18 cellular contexts compared by ENCODE assay signal in genomic region chr11:33697997-33698396, GRCh38. TPM values are rescaled to one million over a fixed set of nuclear protein-coding genes. Genes with fewer than 3 reads are reported as not detected.
A peak's percentile ranks its signal among the peaks of the same experiment; 100 is the strongest.
DNase-seq lines count a peak whose midpoint lies in the region; ATAC-seq, FAIRE-seq and TF ChIP-seq lines count a peak whose summit lies in the region.
"Had no signal": no experiment of that assay in that cellular context is flagged by ENCODE, and none has a peak within 500 bp of the region (broad histone marks: within the 10 kb centered on the region; RNA-seq: fewer than 3 reads in every experiment).

No MANE protein-coding gene starts in this region.

- peaks cover 53% of the 10 kb centered on the region for H3K4me1 ChIP-seq in A549
- peaks cover 91% of the 10 kb centered on the region for H3K4me1 ChIP-seq in Panc1 (ENCODE audit: control insufficient read depth, insufficient read depth, low read length)
- peaks cover 17% of the 10 kb centered on the region for H3K4me1 ChIP-seq in ovary (ENCODE audit: insufficient read depth)

- intact Hi-C loops in Panc1 (cut with micrococcal nuclease; ENCODE audit: unreplicated experiment) = no loop called here
- intact Hi-C loops in ovary (cut with DNase I) = no loop called here

- H3K4me3 Mint-ChIP-seq in endothelial cell (ENCODE audit: unreplicated experiment) = peak overlapping the region; percentile 28
- peak overlapping the region; percentile 52 for H3K4me3 Mint-ChIP-seq in neural crest cell
- no peak overlapping the region for H3K4me3 Mint-ChIP-seq in natural killer cell treated with Interleukin-12 subunit alpha and Interleukin-12 subunit beta and Interleukin-15 and Interleukin-18, amount 100 ng/mL, for 72 hours
- H3K4me3 Mint-ChIP-seq: GM23338 had no signal

- POLR2A ChIA-PET in A549 (lab: Yijun Ruan, JAX) = no interaction called here
- POLR2A ChIA-PET in Panc1 (lab: Charles Lee) = no interaction called here

- no TSS peak for BruUV-seq in Panc1 (replicated peaks; lab: Mats Ljungman, UMichigan)

- H3K36me3 ChIP-seq in Panc1 (ENCODE audit: control insufficient read depth, insufficient read depth, low read length) (no peaks in the 10 kb centered on the region), ovary (no peaks in the 10 kb centered on the region)
- H3K36me3 ChIP-seq: Peyer's patch had no signal

- H3K9me3 Mint-ChIP-seq in endothelial cell (ENCODE audit: unreplicated experiment) (no peaks in the 10 kb centered on the region), neural crest cell (no peaks in the 10 kb centered on the region)
- H3K9me3 Mint-ChIP-seq in natural killer cell treated with Interleukin-12 subunit alpha and Interleukin-12 subunit beta and Interleukin-15 and Interleukin-18, amount 100 ng/mL, for 72 hours = no peaks in the 10 kb centered on the region
- H3K9me3 Mint-ChIP-seq: GM23338 had no signal

- in situ Hi-C loops in Panc1 (cut with HindIII; ENCODE audit: low pct_unique_long_range_greater_than_20kb, low sequenced_read_pairs) = no loop called here

- H3K4me2 ChIP-seq in A549 = no peak overlapping the region
- H3K4me2 ChIP-seq: GM23338 had no signal

- H3K4me1 Mint-ChIP-seq in endothelial cell (ENCODE audit: unreplicated experiment) (peaks cover 13% of the 10 kb centered on the region), neural crest cell (peaks cover 59% of the 10 kb centered on the region)
- H3K4me1 Mint-ChIP-seq in natural killer cell treated with Interleukin-12 subunit alpha and Interleukin-12 subunit beta and Interleukin-15 and Interleukin-18, amount 100 ng/mL, for 72 hours (ENCODE audit: low read depth in 2 of 2) = peaks cover 15 to 16% of the 10 kb centered on the region in 2 donors

- H3K36me3 Mint-ChIP-seq in endothelial cell (ENCODE audit: low read depth, unreplicated experiment) (no peaks in the 10 kb centered on the region), neural crest cell (ENCODE audit: low read depth) (no peaks in the 10 kb centered on the region)
- no peaks in the 10 kb centered on the region for H3K36me3 Mint-ChIP-seq in natural killer cell treated with Interleukin-12 subunit alpha and Interleukin-12 subunit beta and Interleukin-15 and Interleukin-18, amount 100 ng/mL, for 72 hours

- DNase-seq in A549 (ENCODE audit: low read depth in 1 of 2, low spot score in 1 of 2) = no peak
- DNase-seq in Panc1 (ENCODE audit: low read depth, low spot score) = no peak
- no peak for DNase-seq in endothelial cell (ENCODE audit: low spot score)
- no peak for DNase-seq in neural crest cell (ENCODE audit: low read depth, low spot score)
- DNase-seq in ovary = no peak
- no peak for DNase-seq in hippocampal formation (lab: John Stamatoyannopoulos, UW)
- no peak for DNase-seq in natural killer cell treated with Interleukin-12 subunit alpha and Interleukin-12 subunit beta and Interleukin-15 and Interleukin-18, amount 100 ng/mL, for 72 hours (ENCODE audit: low spot score)
- DNase-seq: C1 segment of cervical spinal cord, GDM1, NCI-H2107, NCI-H2227 treated with DMSO at 0.1 percent for 48 hours, Peyer's patch, Right ventricle myocardium superior had no signal

- TF ChIP-seq RAD21 in A549 (conservative IDR thresholded peaks at IDR 0.05 in 1 of 2, IDR thresholded peaks at IDR 0.05 in 1 of 2) = no peak

- no peak overlapping the region for H3K4me3 ChIP-seq in A549
- H3K4me3 ChIP-seq in Panc1 (ENCODE audit: low read depth in 2 of 2, low read length in 2 of 2) = no peak overlapping the region
- no peak overlapping the region for H3K4me3 ChIP-seq in ovary
- H3K4me3 ChIP-seq: GM23338, Peyer's patch had no signal

- no peak for ATAC-seq in A549
- ATAC-seq in Panc1 = no peak
- ATAC-seq in HG03439 (IDR thresholded peaks at IDR 0.05; ENCODE audit: unreplicated experiment) = no peak
- no peak for ATAC-seq in natural killer cell treated with Interleukin-12 subunit alpha and Interleukin-12 subunit beta and Interleukin-15 and Interleukin-18, amount 100 ng/mL, for 72 hours
- ATAC-seq: GM23338 had no signal

- H3K27ac ChIP-seq in A549 (peak overlapping the region; percentile 15 to 49; a peak in 1 of 6 replicates), Panc1 (ENCODE audit: low read length) (peak overlapping the region; percentile 94), ovary (no peak overlapping the region)
- H3K27ac ChIP-seq: Peyer's patch had no signal

- H3K9me3 ChIP-seq in A549 (no peaks in the 10 kb centered on the region), Panc1 (ENCODE audit: control insufficient read depth, insufficient read depth, low read depth, low read length) (no peaks in the 10 kb centered on the region), ovary (no peaks in the 10 kb centered on the region)
- H3K9me3 ChIP-seq: Peyer's patch had no signal

- H3K27me3 ChIP-seq in Panc1 (ENCODE audit: control insufficient read depth, insufficient read depth, low read length) = no peaks in the 10 kb centered on the region
- no peaks in the 10 kb centered on the region for H3K27me3 ChIP-seq in ovary
- H3K27me3 ChIP-seq: Peyer's patch had no signal

- H3K27me3 Mint-ChIP-seq in endothelial cell (ENCODE audit: unreplicated experiment) = peaks cover 14% of the 10 kb centered on the region
- H3K27me3 Mint-ChIP-seq in neural crest cell (ENCODE audit: low read depth) = no peaks in the 10 kb centered on the region
- H3K27me3 Mint-ChIP-seq in natural killer cell treated with Interleukin-12 subunit alpha and Interleukin-12 subunit beta and Interleukin-15 and Interleukin-18, amount 100 ng/mL, for 72 hours = peaks cover 34 to 40% of the 10 kb centered on the region in 2 donors

- TF ChIP-seq POLR2A in A549 (IDR thresholded peaks at IDR 0.05; ENCODE audit: low read length) (no peak), ovary (IDR thresholded peaks at IDR 0.05) (no peak)

- 92% methylated on average over 3 of the region's 3 CpGs for WGBS in A549 (ENCODE audit: missing lambda C conversion rate)
- 32 to 56% (median 53%) methylated on average over 3 of the region's 3 CpGs for WGBS in ovary, 3 donors

- CTCF ChIA-PET in A549 (lab: Yijun Ruan, JAX) (no interaction called here), Panc1 (lab: Charles Lee) (no interaction called here)

- no peak for TF ChIP-seq CTCF in A549 (IDR thresholded peaks at IDR 0.05)
- no peak for TF ChIP-seq CTCF in Panc1 (IDR thresholded peaks at IDR 0.05)
- no peak for TF ChIP-seq CTCF in endothelial cell (IDR thresholded peaks at IDR 0.05; ENCODE audit: unreplicated experiment)
- TF ChIP-seq CTCF in neural crest cell (conservative IDR thresholded peaks at IDR 0.05) = no peak
- TF ChIP-seq CTCF in ovary (IDR thresholded peaks at IDR 0.05) = no peak

- TF ChIP-seq EP300 in A549 (IDR thresholded peaks at IDR 0.05) (no peak), ovary (IDR thresholded peaks at IDR 0.05) (no peak)

- H3K27ac Mint-ChIP-seq in endothelial cell (ENCODE audit: unreplicated experiment) = no peak overlapping the region
- no peak overlapping the region for H3K27ac Mint-ChIP-seq in neural crest cell (ENCODE audit: unreplicated experiment)
- H3K27ac Mint-ChIP-seq in natural killer cell treated with Interleukin-12 subunit alpha and Interleukin-12 subunit beta and Interleukin-15 and Interleukin-18, amount 100 ng/mL, for 72 hours = no peak overlapping the region
- H3K27ac Mint-ChIP-seq: GM23338 had no signal

- no peak for FAIRE-seq in A549 (lab: Jason Lieb, UNC)
- FAIRE-seq: GM12891, GM18507 had no signal

TF ChIP-seq in A549, 52 proteins besides CTCF, POLR2A, EP300 and RAD21 (continues in another document):
- TF ChIP-seq HES2 (IDR thresholded peaks at IDR 0.05) (no peak), MAX (IDR thresholded peaks at IDR 0.05) (no peak), KDM1A (IDR thresholded peaks at IDR 0.05; ENCODE audit: low read depth) (no peak), HEYL (CRISPR knock-in tag; IDR thresholded peaks at IDR 0.05) (no peak), CEBPB (IDR thresholded peaks at IDR 0.05) (no peak)

RNA-seq across cellular contexts. Expression of gene C11orf91, which starts 2.6 kb away (rescaled TPM):
- polyA plus RNA-seq in A549 (2011; rRNA removed) (0.42 TPM in 1 of 2 replicates, not detected in the other), A549 (2017; fragmentation: RNase III; extraction: RNeasy Plus Mini Kit Qiagen cat#74134 plus additional on column Dnase treatment) (0.15 to 0.34 TPM in 2 of 3 replicates, not detected in the other), ovary (not detected)
- 0.05 TPM in 2 replicates for polyA plus RNA-seq in A549 (2012; cell fraction: cytosol; rRNA removed)
- polyA plus RNA-seq in A549 (2012; cell fraction: nucleus; rRNA removed) = 0.40 and 4.8 TPM in 2 replicates
- not detected in 2 replicates for polyA minus RNA-seq in A549 (2011; rRNA and poly(A)+ RNA removed)
- total RNA-seq in Panc1 (2021; ENCODE audit: unreplicated experiment) (1.3 TPM), endothelial cell (ENCODE audit: unreplicated experiment) (not detected), neural crest cell (0.57 and 0.68 TPM in 2 replicates), ovary (under 1 TPM in 1 of 7 donors, not detected in 6; 0.61 TPM)
- not detected for polyA plus RNA-seq in Panc1 (2012; ENCODE audit: insufficient read length)
- total RNA-seq in natural killer cell treated with Interleukin-12 subunit alpha and Interleukin-12 subunit beta and Interleukin-15 and Interleukin-18, amount 100 ng/mL, for 72 hours = not detected
- total RNA-seq: A172, GM23338, Peyer's patch, Right ventricle myocardium superior had no signal
- polyA plus RNA-seq: GM23338 had no signal

RNA-seq across cellular contexts. Expression of gene CD59, which starts 38.2 kb away (rescaled TPM):
- 335 and 499 TPM in 2 replicates for polyA plus RNA-seq in A549 (2011; rRNA removed)
- 214 and 235 TPM in 2 replicates for polyA plus RNA-seq in A549 (2012; cell fraction: cytosol; rRNA removed)
- 88.8 and 160 TPM in 2 replicates for polyA plus RNA-seq in A549 (2012; cell fraction: nucleus; rRNA removed)
- polyA plus RNA-seq in A549 (2017; fragmentation: RNase III; extraction: RNeasy Plus Mini Kit Qiagen cat#74134 plus additional on column Dnase treatment) = 358 to 439 TPM (median 375 TPM) in 3 replicates
- 189 and 242 TPM in 2 replicates for polyA minus RNA-seq in A549 (2011; rRNA and poly(A)+ RNA removed)
- 736 TPM for total RNA-seq in Panc1 (2021; ENCODE audit: unreplicated experiment)
- 456 TPM for polyA plus RNA-seq in Panc1 (2012; ENCODE audit: insufficient read length)
- total RNA-seq in endothelial cell (ENCODE audit: unreplicated experiment) = 101 TPM
- total RNA-seq in neural crest cell = 80.5 and 86.3 TPM in 2 replicates
- total RNA-seq in ovary = 100 to 1,000 TPM in 6 of 7 donors, 10 to 100 TPM in 1; 73.0 to 394 (median 288) TPM
- 100 to 1,000 TPM; 199 to 807 TPM for polyA plus RNA-seq in ovary
- total RNA-seq in natural killer cell treated with Interleukin-12 subunit alpha and Interleukin-12 subunit beta and Interleukin-15 and Interleukin-18, amount 100 ng/mL, for 72 hours = 10 to 100 TPM; 15.5 to 23.2 TPM

Comparison
In these comparisons a context has a peak if more than half of its experiments do, and no peak if none do; other contexts are left out.
1. H3K27ac ChIP-seq: peak in A549 (2 of 2) and Panc1 (single experiment); none in ovary (0 of 2).